Comparison of ENCODE assay signal across 9 cellular contexts in the genomic region with DNA sequence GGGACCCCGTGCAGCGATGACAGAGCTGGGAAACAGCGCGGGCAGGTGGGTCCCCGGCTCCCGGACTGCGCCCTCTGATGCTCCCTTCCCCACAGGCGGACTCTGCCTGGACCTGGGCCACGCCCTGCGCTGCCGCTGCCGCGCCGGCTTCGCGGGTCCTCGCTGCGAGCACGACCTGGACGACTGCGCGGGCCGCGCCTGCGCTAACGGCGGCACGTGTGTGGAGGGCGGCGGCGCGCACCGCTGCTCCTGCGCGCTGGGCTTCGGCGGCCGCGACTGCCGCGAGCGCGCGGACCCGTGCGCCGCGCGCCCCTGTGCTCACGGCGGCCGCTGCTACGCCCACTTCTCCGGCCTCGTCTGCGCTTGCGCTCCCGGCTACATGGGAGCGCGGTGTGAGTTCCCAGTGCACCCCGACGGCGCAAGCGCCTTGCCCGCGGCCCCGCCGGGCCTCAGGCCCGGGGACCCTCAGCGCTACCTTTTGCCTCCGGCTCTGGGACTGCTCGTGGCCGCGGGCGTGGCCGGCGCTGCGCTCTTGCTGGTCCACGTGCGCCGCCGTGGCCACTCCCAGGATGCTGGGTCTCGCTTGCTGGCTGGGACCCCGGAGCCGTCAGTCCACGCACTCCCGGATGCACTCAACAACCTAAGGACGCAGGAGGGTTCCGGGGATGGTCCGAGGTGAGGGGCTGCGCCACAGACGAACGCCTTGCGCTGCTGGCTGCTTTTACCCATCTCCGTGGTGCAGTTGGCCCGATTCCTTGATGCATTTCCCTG. TPM values are rescaled to one million over a fixed set of nuclear protein-coding genes. Genes with fewer than 3 reads are reported as not detected.
DNase-seq lines count a peak whose midpoint lies in the region; ATAC-seq, FAIRE-seq and TF ChIP-seq lines count a peak whose summit lies in the region.
"Had no signal": no experiment of that assay in that cellular context is flagged by ENCODE, and none has a peak within 500 bp of the region (broad histone marks: within the 10 kb centered on the region; RNA-seq: fewer than 3 reads in every experiment).

No MANE protein-coding gene starts in this region.

- H3K27me3 ChIP-seq in SJCRH30 (peaks cover 21% of the 10 kb centered on the region), astrocyte (ENCODE audit: insufficient read depth, low read length) (peaks cover 5% of the 10 kb centered on the region), iPS-20b (ENCODE audit: insufficient read depth, low read length) (peaks cover 77% of the 10 kb centered on the region)

- no peaks in the 10 kb centered on the region for H4K20me1 ChIP-seq in astrocyte (ENCODE audit: insufficient read depth, low read length)

- no peak for ATAC-seq in HG02981 (IDR thresholded peaks at IDR 0.05; ENCODE audit: unreplicated experiment)

- H3K4me2 ChIP-seq in astrocyte (ENCODE audit: low read length) = peak overlapping the region; percentile 96

- no peaks in the 10 kb centered on the region for H3K9me3 Mint-ChIP-seq in astrocyte (ENCODE audit: unreplicated experiment)

- H3K36me3 ChIP-seq in SJCRH30 = no peaks in the 10 kb centered on the region
- H3K36me3 ChIP-seq in astrocyte (ENCODE audit: insufficient read depth, low read length) = no peaks in the 10 kb centered on the region
- no peaks in the 10 kb centered on the region for H3K36me3 ChIP-seq in iPS-20b (ENCODE audit: insufficient read depth, low read depth, low read length)

- H3K4me1 ChIP-seq in SJCRH30 = peaks cover 6% of the 10 kb centered on the region; the same call in 1 of the 2 replicates
- H3K4me1 ChIP-seq in astrocyte (ENCODE audit: insufficient read depth, low read length) = peaks cover 3% of the 10 kb centered on the region
- no peaks in the 10 kb centered on the region; the same call in 1 of the 2 replicates for H3K4me1 ChIP-seq in iPS-20b (ENCODE audit: insufficient read depth, low read length)

- H3K27ac ChIP-seq in SJCRH30 (no peak overlapping the region), astrocyte (ENCODE audit: low read depth, low read length) (no peak overlapping the region), iPS-20b (ENCODE audit: low read length) (no peak overlapping the region)

- no peak overlapping the region for H3K27ac Mint-ChIP-seq in astrocyte (ENCODE audit: unreplicated experiment)

- peak; percentile 73 for DNase-seq in DMS153 treated with DMSO at 0.1 percent for 48 hours (lab: John Stamatoyannopoulos, UW; ENCODE audit: unreplicated experiment)
- peak; percentile 51 for DNase-seq in HT1080 (ENCODE audit: low read depth)
- DNase-seq in SJCRH30 = peak; percentile 80 to 87
- peak; percentile 51 for DNase-seq in astrocyte (ENCODE audit: low read depth)
- DNase-seq in stimulated activated CD4-positive, alpha-beta T cell treated with anti-CD3 and anti-CD28 coated beads, Interleukin-1b, Interleukin-23, amount 100 ng/mL, for 24 hours (ENCODE audit: low read depth in 4 of 4, low spot score in 1 of 4) = peak in 3 of 4 experiments; percentile 23 to 63 (median 46)
- no peak for DNase-seq in HuH-7 (ENCODE audit: low spot score)

- no peaks in the 10 kb centered on the region for H3K4me1 Mint-ChIP-seq in astrocyte (ENCODE audit: low read depth, unreplicated experiment)

- no peak for TF ChIP-seq CTCF in astrocyte (IDR thresholded peaks at IDR 0.05; ENCODE audit: insufficient read depth, low read depth, low read length)

- H3K27me3 Mint-ChIP-seq in astrocyte (ENCODE audit: low read depth, unreplicated experiment) = peaks cover 55% of the 10 kb centered on the region

- peak overlapping the region; percentile 83 for H3K4me3 Mint-ChIP-seq in astrocyte (ENCODE audit: unreplicated experiment)

- H2AFZ ChIP-seq in astrocyte (ENCODE audit: low read depth, low read length) = peak overlapping the region; percentile 98

- peak overlapping the region; percentile 63 for H3K9ac ChIP-seq in astrocyte (ENCODE audit: low read length)
- peak overlapping the region; percentile 65; the same call in 1 of the 2 replicates for H3K9ac ChIP-seq in iPS-20b (ENCODE audit: low read depth, low read length)

- H3K79me2 ChIP-seq in astrocyte (ENCODE audit: insufficient read depth, low read length) = no peaks in the 10 kb centered on the region

- no peak for FAIRE-seq in astrocyte (lab: Jason Lieb, UNC)
- FAIRE-seq: TTC549 had no signal

- H3K36me3 Mint-ChIP-seq in astrocyte (ENCODE audit: low read depth, unreplicated experiment) = peaks cover 5% of the 10 kb centered on the region

- H3K9me3 ChIP-seq in SJCRH30 (replicated peaks) = no peaks in the 10 kb centered on the region
- no peaks in the 10 kb centered on the region for H3K9me3 ChIP-seq in astrocyte (ENCODE audit: insufficient read depth, low read depth, low read length)
- peaks cover 3% of the 10 kb centered on the region; the same call in 1 of the 2 replicates for H3K9me3 ChIP-seq in iPS-20b (ENCODE audit: insufficient read depth, low read depth, low read length)

- H3K4me3 ChIP-seq in SJCRH30 = peak overlapping the region; percentile 63
- peak overlapping the region; percentile 68 for H3K4me3 ChIP-seq in astrocyte (ENCODE audit: insufficient read depth, low read depth, low read length)
- H3K4me3 ChIP-seq in iPS-20b (ENCODE audit: low read length) = peak overlapping the region; percentile 74

RNA-seq across cellular contexts. Expression of a gene that starts 7.8 kb away (rescaled TPM):
- total RNA-seq in HT1080 (2014; rRNA removed; shearing (Covaris generic)) = not detected in 2 replicates
- not detected in 2 replicates for polyA plus RNA-seq in HT1080 (2015; cell fraction: cytosol; rRNA removed)
- polyA plus RNA-seq in HT1080 (2015; cell fraction: nucleus; rRNA removed) = not detected in 2 replicates
- total RNA-seq in SJCRH30 (2014; rRNA removed; shearing (Covaris generic)) = 0.15 and 0.32 TPM in 2 replicates
- not detected in 2 replicates for total RNA-seq in astrocyte

RNA-seq across cellular contexts. Expression of a gene that starts 8.4 kb away (rescaled TPM):
- total RNA-seq in HT1080 (2014; rRNA removed; shearing (Covaris generic)) = 0.80 and 1.2 TPM in 2 replicates
- 1.5 and 1.7 TPM in 2 replicates for polyA plus RNA-seq in HT1080 (2015; cell fraction: cytosol; rRNA removed)
- 0.22 and 0.44 TPM in 2 replicates for polyA plus RNA-seq in HT1080 (2015; cell fraction: nucleus; rRNA removed)
- total RNA-seq in SJCRH30 (2014; rRNA removed; shearing (Covaris generic)) = 3.7 and 3.8 TPM in 2 replicates
- 0.84 and 0.89 TPM in 2 replicates for total RNA-seq in astrocyte

RNA-seq across cellular contexts. Expression of a gene that starts 25.5 kb away (rescaled TPM):
- total RNA-seq in HT1080 (2014; rRNA removed; shearing (Covaris generic)) = 4.6 and 5.1 TPM in 2 replicates
- 5.1 and 5.3 TPM in 2 replicates for polyA plus RNA-seq in HT1080 (2015; cell fraction: cytosol; rRNA removed)
- polyA plus RNA-seq in HT1080 (2015; cell fraction: nucleus; rRNA removed) = 5.2 and 6.8 TPM in 2 replicates
- 6.3 and 9.1 TPM in 2 replicates for total RNA-seq in SJCRH30 (2014; rRNA removed; shearing (Covaris generic))
- 2.1 and 2.6 TPM in 2 replicates for total RNA-seq in astrocyte

RNA-seq across cellular contexts. Expression of a gene that starts 26.5 kb away (rescaled TPM):
- total RNA-seq in HT1080 (2014; rRNA removed; shearing (Covaris generic)) = 158 and 199 TPM in 2 replicates
- polyA plus RNA-seq in HT1080 (2015; cell fraction: cytosol; rRNA removed) = 82.3 and 92.3 TPM in 2 replicates
- polyA plus RNA-seq in HT1080 (2015; cell fraction: nucleus; rRNA removed) = 91.1 and 96.2 TPM in 2 replicates
- 184 and 192 TPM in 2 replicates for total RNA-seq in SJCRH30 (2014; rRNA removed; shearing (Covaris generic))
- 85.3 and 97.2 TPM in 2 replicates for total RNA-seq in astrocyte

RNA-seq across cellular contexts. Expression of a gene that starts 32.8 kb away (rescaled TPM):
- 19.4 and 21.8 TPM in 2 replicates for total RNA-seq in HT1080 (2014; rRNA removed; shearing (Covaris generic))
- 13.0 and 13.8 TPM in 2 replicates for polyA plus RNA-seq in HT1080 (2015; cell fraction: cytosol; rRNA removed)
- polyA plus RNA-seq in HT1080 (2015; cell fraction: nucleus; rRNA removed) = 10.1 and 11.3 TPM in 2 replicates
- 30.4 and 35.8 TPM in 2 replicates for total RNA-seq in SJCRH30 (2014; rRNA removed; shearing (Covaris generic))
- 15.7 and 17.2 TPM in 2 replicates for total RNA-seq in astrocyte
